Comparison of ENCODE assay signal across 23 cellular contexts in the genomic region with DNA sequence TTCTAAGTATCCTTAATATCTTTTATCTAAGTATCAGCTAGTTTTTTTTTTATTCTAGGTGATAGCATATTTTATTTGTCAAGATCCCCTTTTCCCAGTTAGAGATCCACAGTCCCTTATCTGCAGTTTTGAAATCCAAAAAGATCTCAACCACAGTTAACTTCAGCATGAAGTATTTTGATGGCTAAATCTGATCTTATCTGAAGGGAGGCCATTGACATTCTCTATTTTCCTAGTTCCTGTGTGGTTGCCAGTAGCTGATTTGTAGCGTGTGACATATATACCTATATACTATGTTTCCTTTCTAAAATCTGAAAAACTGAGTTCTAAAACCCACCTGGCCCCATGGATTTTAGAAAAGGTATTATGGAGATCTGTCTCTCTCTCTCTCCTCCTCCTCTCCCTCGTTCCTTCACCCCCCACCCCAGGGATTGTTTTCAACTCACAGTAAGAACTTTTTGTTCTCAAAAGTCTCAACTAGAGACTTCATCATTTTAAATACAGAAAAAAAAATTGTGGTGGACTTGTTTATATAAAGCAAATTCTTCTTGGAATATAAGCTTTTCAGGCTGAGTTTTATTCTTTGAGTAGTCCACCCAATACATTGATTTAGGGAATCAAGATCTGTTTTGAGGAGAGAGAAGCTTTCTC. TPM values are rescaled to one million over a fixed set of nuclear protein-coding genes. Genes with fewer than 3 reads are reported as not detected.
DNase-seq lines count a peak whose midpoint lies in the region; FAIRE-seq and TF ChIP-seq lines count a peak whose summit lies in the region.
"Had no signal": no experiment of that assay in that cellular context is flagged by ENCODE, and none has a peak within 500 bp of the region (broad histone marks: within the 10 kb centered on the region; RNA-seq: fewer than 3 reads in every experiment).

No MANE protein-coding gene starts in this region.

- TF ChIP-seq CTCF in OCI-LY1 (IDR thresholded peaks at IDR 0.05; ENCODE audit: low read length) (no peak), fibroblast of villous mesenchyme (IDR thresholded peaks at IDR 0.05; ENCODE audit: insufficient read depth, low read depth, low read length) (no peak), testis (IDR thresholded peaks at IDR 0.05) (no peak)

- peaks cover 41% of the 10 kb centered on the region for H3K4me1 Mint-ChIP-seq in T-helper 2 cell treated with Interferon-gamma antibody and Interleukin-4, amounts not matched to agents 5 μg/mL and 100 μg/mL, for 36 hours (ENCODE audit: low read depth)

- H3K4me3 ChIP-seq in OCI-LY1 (ENCODE audit: low read depth, low read length, poor library complexity, severe bottlenecking) (no peak overlapping the region), fibroblast of villous mesenchyme (ENCODE audit: low read depth, low read length) (no peak overlapping the region), testis (no peak overlapping the region)
- H3K4me3 ChIP-seq: BLaER1, GM12878, upper lobe of left lung had no signal

- H3K27me3 ChIP-seq in OCI-LY1 (ENCODE audit: insufficient read depth, low read length) (no peaks in the 10 kb centered on the region), testis (no peaks in the 10 kb centered on the region)
- H3K27me3 ChIP-seq: BLaER1, upper lobe of left lung had no signal

- no peaks in the 10 kb centered on the region for H3F3A ChIP-seq in OCI-LY1 (ENCODE audit: insufficient read depth, low read length)

- H3K9me3 ChIP-seq in OCI-LY1 (ENCODE audit: low read length) (no peaks in the 10 kb centered on the region), testis (no peaks in the 10 kb centered on the region)
- H3K9me3 ChIP-seq: SK-N-SH, upper lobe of left lung had no signal

- DNase-seq in T-helper 2 cell treated with Interferon-gamma antibody and Interleukin-4, amounts not matched to agents 5 μg/mL and 100 μg/mL, for 36 hours (ENCODE audit: low spot score): no peak
- DNase-seq in T-helper 2 cell: no peak
- DNase-seq in fibroblast of villous mesenchyme (ENCODE audit: low read depth): peak; percentile 25
- DNase-seq in testis: peak; percentile 25
- DNase-seq in NCI-H2196 (lab: John Stamatoyannopoulos, UW; ENCODE audit: unreplicated experiment): no peak
- DNase-seq in germinal center (ENCODE audit: low spot score): no peak
- no peak for DNase-seq in GM12891 (ENCODE audit: insufficient read length, low spot score)
- DNase-seq: 8988T; central memory CD4-positive, alpha-beta T cell; DMS153; effector CD4-positive, alpha-beta T cell; H7; head of caudate nucleus; NCI-H1930; NCI-H446 treated with DMSO at 0.1 percent for 48 hours; SK-N-SH; stimulated activated naive B cell treated with anti-CD40 and anti-IgM and Interleukin-4, amounts not matched to agents 10 μg/mL and 1 μg/mL and 100 μg/mL, for 72 hours; upper lobe of left lung had no signal

- no peaks in the 10 kb centered on the region for H3K27me3 Mint-ChIP-seq in T-helper 2 cell treated with Interferon-gamma antibody and Interleukin-4, amounts not matched to agents 5 μg/mL and 100 μg/mL, for 36 hours (ENCODE audit: low read depth)
- H3K27me3 Mint-ChIP-seq: IgD-negative memory B cell; stimulated activated naive B cell treated with anti-CD40 and anti-IgM and Interleukin-4, amounts not matched to agents 10 μg/mL and 1 μg/mL and 100 μg/mL, for 72 hours had no signal

- no peak overlapping the region for H3K27ac Mint-ChIP-seq in T-helper 2 cell treated with Interferon-gamma antibody and Interleukin-4, amounts not matched to agents 5 μg/mL and 100 μg/mL, for 36 hours
- H3K27ac Mint-ChIP-seq: activated T-helper 1 cell treated with anti-CD3 and anti-CD28 coated beads, Interleukin-12 subunit alpha, Interleukin-12 subunit beta, Interleukin-2, Interleukin-4 antibody, amounts not matched to agents 30 ng/mL and 10 ng/mL and 1 ng/mL, durations not matched to agents 14 hours and 24 hours and 36 hours; stimulated activated naive B cell treated with anti-CD40 and anti-IgM and Interleukin-4, amounts not matched to agents 10 μg/mL and 1 μg/mL and 100 μg/mL, for 72 hours had no signal

- H3K9me2 ChIP-seq in OCI-LY1 (ENCODE audit: low read depth, low read length): no peaks in the 10 kb centered on the region
- H3K9me2 ChIP-seq: SK-N-SH had no signal

- H3K36me3 ChIP-seq in OCI-LY1 (ENCODE audit: insufficient read depth, low read length) (peaks cover 83% of the 10 kb centered on the region), testis (ENCODE audit: low read depth, missing control alignments) (no peaks in the 10 kb centered on the region)

- TF ChIP-seq POLR2A in testis (IDR thresholded peaks at IDR 0.05): no peak
- TF ChIP-seq POLR2A in GM12891 (IDR thresholded peaks at IDR 0.05; ENCODE audit: low read depth, low read length): no peak

- WGBS in testis, 2 donors: 55 to 59% methylated on average over 2 of the region's 2 CpGs

- FAIRE-seq in GM12891 (lab: Jason Lieb, UNC): no peak
- FAIRE-seq: GM12878 had no signal

- no peak overlapping the region for H2AFZ ChIP-seq in OCI-LY1 (ENCODE audit: low read length)

- H3K36me3 Mint-ChIP-seq in T-helper 2 cell treated with Interferon-gamma antibody and Interleukin-4, amounts not matched to agents 5 μg/mL and 100 μg/mL, for 36 hours (ENCODE audit: low read depth): peaks cover 39% of the 10 kb centered on the region

- peak overlapping the region; percentile 3; the same call in 1 of the 2 replicates for H3K4me2 ChIP-seq in OCI-LY1 (ENCODE audit: low read length)
- H3K4me2 ChIP-seq: BLaER1, SK-N-SH had no signal

- H3K4me1 ChIP-seq in OCI-LY1 (ENCODE audit: insufficient read depth, low read length, severe bottlenecking): peaks cover 39% of the 10 kb centered on the region
- peaks cover 18% of the 10 kb centered on the region for H3K4me1 ChIP-seq in testis

- peaks cover 98% of the 10 kb centered on the region for H3K79me2 ChIP-seq in OCI-LY1 (ENCODE audit: insufficient read depth, low read length)

- intact Hi-C loops in testis (cut with DNase I; ENCODE audit: low total_unique reads): no loop called here

- peak overlapping the region; percentile 3 for H3K4me3 Mint-ChIP-seq in T-helper 2 cell treated with Interferon-gamma antibody and Interleukin-4, amounts not matched to agents 5 μg/mL and 100 μg/mL, for 36 hours
- H3K4me3 Mint-ChIP-seq: activated T-helper 1 cell treated with anti-CD3 and anti-CD28 coated beads, Interleukin-12 subunit alpha, Interleukin-12 subunit beta, Interleukin-2, Interleukin-4 antibody, amounts not matched to agents 30 ng/mL and 10 ng/mL and 1 ng/mL, durations not matched to agents 14 hours and 24 hours and 36 hours; stimulated activated naive B cell treated with anti-CD40 and anti-IgM and Interleukin-4, amounts not matched to agents 10 μg/mL and 1 μg/mL and 100 μg/mL, for 72 hours had no signal

- H3K27ac ChIP-seq in OCI-LY1 (ENCODE audit: low read depth, low read length, poor library complexity, severe bottlenecking): peak overlapping the region; percentile 47
- H3K27ac ChIP-seq in testis: no peak overlapping the region
- H3K27ac ChIP-seq: BLaER1 had no signal

- no peaks in the 10 kb centered on the region for H4K20me1 ChIP-seq in OCI-LY1 (ENCODE audit: insufficient read depth, low read length)

- no peak overlapping the region; the same call in 1 of the 2 replicates for H3K9ac ChIP-seq in OCI-LY1 (ENCODE audit: low read length)
- H3K9ac ChIP-seq: BLaER1, SK-N-SH had no signal

- no peaks in the 10 kb centered on the region for H3K9me3 Mint-ChIP-seq in T-helper 2 cell treated with Interferon-gamma antibody and Interleukin-4, amounts not matched to agents 5 μg/mL and 100 μg/mL, for 36 hours
- H3K9me3 Mint-ChIP-seq: activated T-helper 1 cell treated with anti-CD3 and anti-CD28 coated beads, Interleukin-12 subunit alpha, Interleukin-12 subunit beta, Interleukin-2, Interleukin-4 antibody, amounts not matched to agents 30 ng/mL and 10 ng/mL and 1 ng/mL, durations not matched to agents 14 hours and 24 hours and 36 hours; IgD-negative memory B cell had no signal

TF ChIP-seq in GM12891, 5 proteins besides CTCF, POLR2A, EP300 and RAD21:
- TF ChIP-seq POU2F2 (IDR thresholded peaks at IDR 0.05; ENCODE audit: low read depth, low read length) (no peak), TAF1 (IDR thresholded peaks at IDR 0.05; ENCODE audit: low read depth, low read length) (no peak), POLR2AphosphoS5 (IDR thresholded peaks at IDR 0.05; ENCODE audit: low read depth, low read length) (no peak), PAX5 (IDR thresholded peaks at IDR 0.05; ENCODE audit: insufficient read depth, low read length, severe bottlenecking) (no peak), SPI1 (IDR thresholded peaks at IDR 0.05; ENCODE audit: low read depth, low read length) (no peak)

RNA-seq across cellular contexts. Expression of a gene that starts 12.3 kb away (rescaled TPM):
- total RNA-seq in fibroblast of villous mesenchyme (99.5 and 110 TPM in 2 replicates), testis (100 to 1,000 TPM; 146 to 152 TPM)
- polyA plus RNA-seq in testis (ENCODE audit: insufficient read depth, low read depth, low replicate concordance): 51.8 TPM
- 15.4 TPM for polyA plus RNA-seq in GM12891 (2012; ENCODE audit: low read depth, missing spikeins)

Comparison
In these comparisons a context has a peak if more than half of its experiments do, and no peak if none do; other contexts are left out.
1. DNase-seq: peak in fibroblast of villous mesenchyme (single experiment) and testis (single experiment); none in T-helper 2 cell treated with Interferon-gamma antibody and Interleukin-4, amounts not matched to agents 5 μg/mL and 100 μg/mL, for 36 hours (single experiment), T-helper 2 cell (0 of 5), NCI-H2196 (single experiment), germinal center (single experiment) and GM12891 (single experiment).